9 cellular contexts compared by ENCODE assay signal in the genomic region with DNA sequence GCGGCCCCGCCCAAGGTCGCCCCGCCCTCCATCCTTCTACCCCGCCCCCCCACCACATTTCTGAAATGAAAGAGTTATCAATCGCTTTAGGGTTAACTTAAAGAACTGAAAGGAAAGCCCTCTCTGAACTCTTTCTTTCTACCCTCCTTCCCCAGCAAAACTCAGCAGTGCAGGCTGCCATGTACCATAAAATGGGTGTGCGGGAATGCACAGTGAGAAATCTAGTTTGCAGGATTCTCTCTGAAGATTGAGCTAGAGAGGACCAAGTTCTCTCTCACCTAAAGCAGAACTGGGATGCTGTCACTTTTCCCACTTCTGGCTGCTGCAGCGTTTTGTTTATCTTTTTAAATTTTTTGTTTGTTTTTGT.
DNase-seq lines count a peak whose midpoint lies in the region; ATAC-seq, FAIRE-seq and TF ChIP-seq lines count a peak whose summit lies in the region.
"Had no signal": no experiment of that assay in that cellular context is flagged by ENCODE, and none has a peak within 500 bp of the region (broad histone marks: within the 10 kb centered on the region; RNA-seq: fewer than 3 reads in every experiment).

No MANE protein-coding gene starts in this region.

- no peak for TF ChIP-seq CTCF in left lung (IDR thresholded peaks at IDR 0.05)

- no peak for FAIRE-seq in urothelium cell line (lab: Jason Lieb, UNC)
- FAIRE-seq: A204.1 had no signal

- H3K4me1 ChIP-seq in adipocyte (ENCODE audit: control insufficient read depth, insufficient read depth, low read length) = peaks cover 8% of the 10 kb centered on the region
- peaks cover 0 to 10% of the 10 kb centered on the region in 2 donors for H3K4me1 ChIP-seq in left lung
- H3K4me1 ChIP-seq in thymus (ENCODE audit: control insufficient read depth, insufficient read depth, low read length) = peaks cover 3% of the 10 kb centered on the region

- no peak overlapping the region for H3K27ac Mint-ChIP-seq in activated CD4-positive, alpha-beta T cell treated with anti-CD3 and anti-CD28 coated beads, Interleukin-2, amount 10 ng/mL, durations not matched to agents 24 days and 14 days

- H3K9me3 ChIP-seq in adipocyte (ENCODE audit: control insufficient read depth, low read length) = no peaks in the 10 kb centered on the region
- no peaks in the 10 kb centered on the region for H3K9me3 ChIP-seq in left lung
- H3K9me3 ChIP-seq in thymus (ENCODE audit: control insufficient read depth) = no peaks in the 10 kb centered on the region

- no peaks in the 10 kb centered on the region for H3K36me3 Mint-ChIP-seq in activated CD4-positive, alpha-beta T cell treated with anti-CD3 and anti-CD28 coated beads, Interleukin-2, amount 10 ng/mL, durations not matched to agents 24 days and 14 days (ENCODE audit: low read depth)

- no peak overlapping the region for H3K9ac ChIP-seq in adipocyte (ENCODE audit: low read length)

- DNase-seq in activated CD4-positive, alpha-beta T cell treated with anti-CD3 and anti-CD28 coated beads, Interleukin-2, amount 10 ng/mL, durations not matched to agents 24 days and 14 days = no peak
- DNase-seq in activated CD4-positive, alpha-beta T cell treated with anti-CD3 and anti-CD28 coated beads, Interleukin-2, amount 50 U/mL, for 1 hour = no peak
- no peak for DNase-seq in adipocyte (ENCODE audit: low read depth)
- DNase-seq in left lung = no peak
- no peak for DNase-seq in urothelium cell line (ENCODE audit: low spot score)
- DNase-seq in HPDE6-E6E7 (ENCODE audit: extremely low spot score) = no peak
- DNase-seq in NCI-H146 treated with DMSO at 0.1 percent for 48 hours (lab: John Stamatoyannopoulos, UW; ENCODE audit: unreplicated experiment) = no peak

- no peaks in the 10 kb centered on the region for H3K36me3 ChIP-seq in adipocyte (ENCODE audit: control insufficient read depth, insufficient read depth, low read length, severe bottlenecking)
- H3K36me3 ChIP-seq in left lung = no peaks in the 10 kb centered on the region
- no peaks in the 10 kb centered on the region for H3K36me3 ChIP-seq in thymus (ENCODE audit: control insufficient read depth, insufficient read depth)

- peaks cover 4% of the 10 kb centered on the region for H3K4me1 Mint-ChIP-seq in activated CD4-positive, alpha-beta T cell treated with anti-CD3 and anti-CD28 coated beads, Interleukin-2, amount 10 ng/mL, durations not matched to agents 24 days and 14 days

- H3K4me3 ChIP-seq in adipocyte (ENCODE audit: low read length) (peak overlapping the region; percentile 88), left lung (peak overlapping the region; percentile 45 to 48), thymus (ENCODE audit: low read length) (peak overlapping the region; percentile 40)

- H3K27ac ChIP-seq in left lung = no peak overlapping the region
- H3K27ac ChIP-seq in thymus (ENCODE audit: low read depth) = no peak overlapping the region

- peak overlapping the region; percentile 79 for H3K4me3 Mint-ChIP-seq in activated CD4-positive, alpha-beta T cell treated with anti-CD3 and anti-CD28 coated beads, Interleukin-2, amount 10 ng/mL, durations not matched to agents 24 days and 14 days

- H3K27me3 ChIP-seq in adipocyte (replicated peaks; ENCODE audit: control insufficient read depth, insufficient read depth, low read length) (peaks cover 9% of the 10 kb centered on the region), left lung (peaks cover 0 to 36% of the 10 kb centered on the region in 2 donors), thymus (ENCODE audit: control insufficient read depth, insufficient read depth) (no peaks in the 10 kb centered on the region)

- WGBS in thymus = 7% methylated on average over 8 of the region's 8 CpGs

- intact Hi-C loops in activated CD4-positive, alpha-beta T cell treated with anti-CD3 and anti-CD28 coated beads, Interleukin-2, amount 10 ng/mL, durations not matched to agents 24 days and 14 days (cut with micrococcal nuclease) = no loop called here
- intact Hi-C loops in left lung (cut with DNase I) = no loop called here

- peak; percentile 49 for ATAC-seq in left lung

- H3K9me3 Mint-ChIP-seq in activated CD4-positive, alpha-beta T cell treated with anti-CD3 and anti-CD28 coated beads, Interleukin-2, amount 10 ng/mL, durations not matched to agents 24 days and 14 days = no peaks in the 10 kb centered on the region

- peaks cover 55% of the 10 kb centered on the region for H3K27me3 Mint-ChIP-seq in activated CD4-positive, alpha-beta T cell treated with anti-CD3 and anti-CD28 coated beads, Interleukin-2, amount 10 ng/mL, durations not matched to agents 24 days and 14 days
